Comparison of ENCODE assay signal across 21 cellular contexts in the genomic region with DNA sequence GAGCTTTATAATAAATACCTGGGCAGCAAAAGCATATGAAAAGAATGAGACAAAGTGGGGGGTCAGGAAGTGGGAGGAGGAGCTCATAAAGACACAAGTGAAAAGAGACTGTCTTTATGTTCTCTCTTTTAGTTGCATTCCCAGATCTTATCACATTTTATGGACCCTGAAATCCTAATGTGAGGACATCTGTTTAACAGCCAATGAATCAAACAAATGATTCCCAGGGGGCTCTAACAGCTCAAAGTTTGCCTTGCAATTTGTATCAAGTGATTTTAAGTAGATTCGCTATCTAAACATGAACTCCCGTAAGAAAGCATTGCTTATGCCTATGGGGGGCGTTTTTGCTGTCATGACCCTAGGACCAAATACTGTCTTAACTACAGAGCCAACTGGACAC.
"Had no signal": no experiment of that assay in that cellular context is flagged by ENCODE, and none has a peak within 500 bp of the region (broad histone marks: within the 10 kb centered on the region; RNA-seq: fewer than 3 reads in every experiment).

No MANE protein-coding gene starts in this region.

- H3K27me3 ChIP-seq: adrenal gland, cardiac muscle cell, gastrocnemius medialis, heart right ventricle, pancreas, sigmoid colon, spleen, stomach, testis, upper lobe of left lung had no signal

- H3K4me1 ChIP-seq: adrenal gland, gastrocnemius medialis, heart right ventricle, pancreas, sigmoid colon, spleen, stomach, testis, upper lobe of left lung had no signal

- H3K27me3 Mint-ChIP-seq: activated CD4-positive, alpha-beta T cell treated with anti-CD3 and anti-CD28 coated beads, Interleukin-2, amount 10 ng/mL, durations not matched to agents 24 days and 14 days; activated naive CD4-positive, alpha-beta T cell treated with anti-CD3 and anti-CD28 coated beads, Interleukin-2, amount 50 U/mL, for 24 hours; naive B cell had no signal

- DNase-seq: activated CD4-positive, alpha-beta T cell treated with anti-CD3 and anti-CD28 coated beads, Interleukin-2, amount 10 ng/mL, durations not matched to agents 24 days and 14 days; activated CD4-positive, CD25-positive, alpha-beta regulatory T cell; activated CD8-positive, alpha-beta memory T cell treated with anti-CD3 and anti-CD28 coated beads, Interleukin-2, amount 50 U/mL, for 4 hours; activated CD8-positive, alpha-beta T cell treated with anti-CD3 and anti-CD28 coated beads, Interleukin-2, amount 10 ng/mL, durations not matched to agents 7 days and 5 days; activated effector memory CD4-positive, alpha-beta T cell treated with anti-CD3 and anti-CD28 coated beads, Interleukin-2, amount 50 U/mL, for 16 hours; activated T-cell treated with anti-CD3 and anti-CD28 coated beads, Interleukin-2, amount 50 U/mL, for 48 hours; adrenal gland; erythroblast; gastrocnemius medialis; heart right ventricle; left colon; naive B cell; pancreas; sigmoid colon; spleen; stomach; testis; upper lobe of left lung had no signal

- H3K4me3 ChIP-seq: adrenal gland, cardiac muscle cell, gastrocnemius medialis, heart right ventricle, pancreas, sigmoid colon, spleen, stomach, testis, upper lobe of left lung had no signal

- H3K36me3 ChIP-seq: adrenal gland, cardiac muscle cell, gastrocnemius medialis, heart right ventricle, pancreas, sigmoid colon, spleen, stomach, upper lobe of left lung had no signal

- ATAC-seq: activated CD8-positive, alpha-beta T cell treated with anti-CD3 and anti-CD28 coated beads, Interleukin-2, amount 10 ng/mL, durations not matched to agents 7 days and 5 days; gastrocnemius medialis; heart right ventricle; left colon; pancreas had no signal

- H3K27ac ChIP-seq: adrenal gland, cardiac muscle cell, gastrocnemius medialis, heart right ventricle, pancreas, sigmoid colon, spleen, stomach, testis, upper lobe of left lung had no signal

- FAIRE-seq: islet of Langerhans, pancreas had no signal

- H3K4me3 Mint-ChIP-seq: activated CD4-positive, alpha-beta T cell treated with anti-CD3 and anti-CD28 coated beads, Interleukin-2, amount 10 ng/mL, durations not matched to agents 24 days and 14 days; activated CD8-positive, alpha-beta T cell treated with anti-CD3 and anti-CD28 coated beads, Interleukin-2, amount 10 ng/mL, durations not matched to agents 7 days and 5 days; activated naive CD4-positive, alpha-beta T cell treated with anti-CD3 and anti-CD28 coated beads, Interleukin-2, amount 50 U/mL, for 24 hours; naive B cell had no signal

- H3K27ac Mint-ChIP-seq: activated CD4-positive, alpha-beta T cell treated with anti-CD3 and anti-CD28 coated beads, Interleukin-2, amount 10 ng/mL, durations not matched to agents 24 days and 14 days; activated CD8-positive, alpha-beta T cell treated with anti-CD3 and anti-CD28 coated beads, Interleukin-2, amount 10 ng/mL, durations not matched to agents 7 days and 5 days; activated naive CD4-positive, alpha-beta T cell treated with anti-CD3 and anti-CD28 coated beads, Interleukin-2, amount 50 U/mL, for 24 hours; naive B cell had no signal

- H3K9me3 Mint-ChIP-seq: activated naive CD4-positive, alpha-beta T cell treated with anti-CD3 and anti-CD28 coated beads, Interleukin-2, amount 50 U/mL, for 24 hours had no signal

- H3K4me1 Mint-ChIP-seq: activated CD4-positive, alpha-beta T cell treated with anti-CD3 and anti-CD28 coated beads, Interleukin-2, amount 10 ng/mL, durations not matched to agents 24 days and 14 days; activated naive CD4-positive, alpha-beta T cell treated with anti-CD3 and anti-CD28 coated beads, Interleukin-2, amount 50 U/mL, for 24 hours; naive B cell had no signal

- H3K9me3 ChIP-seq: adrenal gland, pancreas, stomach, testis, upper lobe of left lung had no signal
